27 cellular contexts compared by ENCODE assay signal in genomic region chr1:20413136-20413790, GRCh38.
"Had no signal": no experiment of that assay in that cellular context is flagged by ENCODE, and none has a peak within 500 bp of the region (broad histone marks: within the 10 kb centered on the region; RNA-seq: fewer than 3 reads in every experiment).

No MANE protein-coding gene starts in this region.

- H3K36me3 Mint-ChIP-seq: activated naive CD4-positive, alpha-beta T cell treated with anti-CD3 and anti-CD28 coated beads, Interleukin-2, amount 50 U/mL, for 24 hours; natural killer cell treated with Interleukin-12 subunit alpha and Interleukin-12 subunit beta and Interleukin-15 and Interleukin-18, amount 100 ng/mL, for 72 hours; stimulated activated naive B cell treated with anti-CD40 and anti-IgM and Interleukin-4, amounts not matched to agents 10 μg/mL and 1 μg/mL and 100 μg/mL, for 72 hours had no signal

- H3K4me1 ChIP-seq: foreskin keratinocyte, left lung, lower lobe of right lung, suprapubic skin, tibial artery had no signal

- DNase-seq: activated CD4-positive, alpha-beta T cell treated with anti-CD3 and anti-CD28 coated beads for 4 hours; activated CD4-positive, alpha-beta T cell treated with anti-CD3 and anti-CD28 coated beads, Interleukin-2, amount 50 U/mL, for 48 hours; activated CD8-positive, alpha-beta memory T cell treated with anti-CD3 and anti-CD28 coated beads, Interleukin-2, amount 50 U/mL, for 4 hours; activated gamma-delta T cell treated with Interleukin-2 at 50 U/mL for 16 hours; activated T-cell treated with anti-CD3 and anti-CD28 coated beads, Interleukin-2, amount 50 U/mL, for 24 hours; central memory CD4-positive, alpha-beta T cell; cortex of kidney; foreskin keratinocyte; heart right ventricle; kidney glomerular epithelial cell; left lung; lower lobe of right lung; mesenchymal stem cell; small intestine; stimulated activated CD4-positive, alpha-beta T cell treated with anti-CD3 and anti-CD28 coated beads, Interleukin-1b, Interleukin-23, amount 100 ng/mL, for 48 hours; stimulated activated CD4-positive, alpha-beta T cell treated with anti-CD3 and anti-CD28 coated beads, Interleukin-4, amount 100 ng/mL, for 4 hours; stimulated activated CD8-positive, alpha-beta memory T cell treated with anti-CD3 and anti-CD28 coated beads, Interleukin-4, amount 100 ng/mL, for 48 hours; stimulated activated naive B cell treated with anti-CD40 and anti-IgM and Interleukin-4, amounts not matched to agents 10 μg/mL and 1 μg/mL and 100 μg/mL, for 72 hours; T-helper 1 cell; tibial artery had no signal

- H3K4me1 Mint-ChIP-seq: activated naive CD4-positive, alpha-beta T cell treated with anti-CD3 and anti-CD28 coated beads, Interleukin-2, amount 50 U/mL, for 24 hours; activated T-helper 17 cell treated with anti-CD3 and anti-CD28 coated beads, Interleukin-2, amount 50 U/mL, for 72 hours had no signal

- H3K4me3 ChIP-seq: breast epithelium, heart right ventricle, left lung, lower lobe of right lung, suprapubic skin, tibial artery had no signal

- H3K27ac Mint-ChIP-seq: activated naive CD4-positive, alpha-beta T cell treated with anti-CD3 and anti-CD28 coated beads, Interleukin-2, amount 50 U/mL, for 24 hours; activated T-cell treated with anti-CD3 and anti-CD28 coated beads, Interleukin-2, amount 50 U/mL, for 24 hours; activated T-helper 17 cell treated with anti-CD3 and anti-CD28 coated beads, Interleukin-2, amount 50 U/mL, for 72 hours; natural killer cell treated with Interleukin-12 subunit alpha and Interleukin-12 subunit beta and Interleukin-15 and Interleukin-18, amount 100 ng/mL, for 72 hours; stimulated activated naive B cell treated with anti-CD40 and anti-IgM and Interleukin-4, amounts not matched to agents 10 μg/mL and 1 μg/mL and 100 μg/mL, for 72 hours had no signal

- H3K27me3 ChIP-seq: breast epithelium, foreskin keratinocyte had no signal

- H3K27ac ChIP-seq: breast epithelium, foreskin keratinocyte, heart right ventricle, left lung, lower lobe of right lung, suprapubic skin, tibial artery had no signal

- H3K9me3 ChIP-seq: breast epithelium, heart right ventricle, left lung, lower lobe of right lung, suprapubic skin, tibial artery had no signal

- ATAC-seq: activated T-helper 17 cell treated with anti-CD3 and anti-CD28 coated beads, Interleukin-2, amount 50 U/mL, for 72 hours; esophagus mucosa; foreskin keratinocyte; heart right ventricle; left lung; lower lobe of right lung; natural killer cell treated with Interleukin-12 subunit alpha and Interleukin-12 subunit beta and Interleukin-15 and Interleukin-18, amount 100 ng/mL, for 72 hours; sciatic nerve; stimulated activated naive B cell treated with anti-CD40 and anti-IgM and Interleukin-4, amounts not matched to agents 10 μg/mL and 1 μg/mL and 100 μg/mL, for 72 hours had no signal

- H3K4me3 Mint-ChIP-seq: activated naive CD4-positive, alpha-beta T cell treated with anti-CD3 and anti-CD28 coated beads, Interleukin-2, amount 50 U/mL, for 24 hours; activated T-cell treated with anti-CD3 and anti-CD28 coated beads, Interleukin-2, amount 50 U/mL, for 24 hours; activated T-helper 17 cell treated with anti-CD3 and anti-CD28 coated beads, Interleukin-2, amount 50 U/mL, for 72 hours; natural killer cell treated with Interleukin-12 subunit alpha and Interleukin-12 subunit beta and Interleukin-15 and Interleukin-18, amount 100 ng/mL, for 72 hours; stimulated activated naive B cell treated with anti-CD40 and anti-IgM and Interleukin-4, amounts not matched to agents 10 μg/mL and 1 μg/mL and 100 μg/mL, for 72 hours had no signal

- H3K36me3 ChIP-seq: breast epithelium, heart right ventricle, left lung, lower lobe of right lung, suprapubic skin, tibial artery had no signal

- H3K9me3 Mint-ChIP-seq: activated naive CD4-positive, alpha-beta T cell treated with anti-CD3 and anti-CD28 coated beads, Interleukin-2, amount 50 U/mL, for 24 hours; activated T-cell treated with anti-CD3 and anti-CD28 coated beads, Interleukin-2, amount 50 U/mL, for 24 hours; activated T-helper 17 cell treated with anti-CD3 and anti-CD28 coated beads, Interleukin-2, amount 50 U/mL, for 72 hours; natural killer cell treated with Interleukin-12 subunit alpha and Interleukin-12 subunit beta and Interleukin-15 and Interleukin-18, amount 100 ng/mL, for 72 hours had no signal

- FAIRE-seq: small intestine had no signal
